Comparison of ENCODE assay signal across 15 cellular contexts in genomic region chr1:117137281-117137680, GRCh38. TPM values are rescaled to one million over a fixed set of nuclear protein-coding genes. Genes with fewer than 3 reads are reported as not detected.
A peak's percentile ranks its signal among the peaks of the same experiment; 100 is the strongest.
DNase-seq lines count a peak whose midpoint lies in the region; ATAC-seq and TF ChIP-seq lines count a peak whose summit lies in the region.
"Had no signal": no experiment of that assay in that cellular context is flagged by ENCODE, and none has a peak within 500 bp of the region (broad histone marks: within the 10 kb centered on the region; RNA-seq: fewer than 3 reads in every experiment).

No MANE protein-coding gene starts in this region.

- H3K27ac ChIP-seq in HUES48 (ENCODE audit: low read depth, low read length) (peak overlapping the region; percentile 85), RWPE1 (no peak overlapping the region)
- H3K27ac ChIP-seq: BLaER1 treated with 17β-estradiol and CSF1 and Interleukin-3, amounts not matched to agents 10 nM and 100 nM; GM23248 had no signal

- TF ChIP-seq CTCF in WTC11 (IDR thresholded peaks at IDR 0.05) (no peak), mesothelial cell of epicardium (IDR thresholded peaks at IDR 0.05; ENCODE audit: unreplicated experiment) (no peak), GM10266 (IDR thresholded peaks at IDR 0.05; ENCODE audit: control insufficient read depth, insufficient read depth, low read depth, missing control alignments) (no peak), RWPE1 (conservative IDR thresholded peaks at IDR 0.05; ENCODE audit: low read depth) (no peak)

- no peaks in the 10 kb centered on the region for H3K36me3 ChIP-seq in HUES48 (ENCODE audit: control insufficient read depth, insufficient read depth, low read length)
- H3K36me3 ChIP-seq: BLaER1 treated with 17β-estradiol and CSF1 and Interleukin-3, amounts not matched to agents 10 nM and 100 nM; HAP-1 had no signal

- peaks cover 48% of the 10 kb centered on the region for H3K4me1 Mint-ChIP-seq in WTC11
- peaks cover 38% of the 10 kb centered on the region for H3K4me1 Mint-ChIP-seq in mesothelial cell of epicardium

- H3K36me3 Mint-ChIP-seq in WTC11 = no peaks in the 10 kb centered on the region
- peaks cover 6% of the 10 kb centered on the region for H3K36me3 Mint-ChIP-seq in mesothelial cell of epicardium
- H3K36me3 Mint-ChIP-seq: CD4-positive, CD25-positive, alpha-beta regulatory T cell had no signal

- H3K4me3 Mint-ChIP-seq in WTC11 = no peak overlapping the region
- H3K4me3 Mint-ChIP-seq in mesothelial cell of epicardium = no peak overlapping the region
- H3K4me3 Mint-ChIP-seq: CD4-positive, CD25-positive, alpha-beta regulatory T cell had no signal

- POLR2A ChIA-PET in WTC11 (lab: Charles Lee) = no interaction called here
- POLR2A ChIA-PET in RWPE1 (lab: Yijun Ruan, JAX; ENCODE audit: low non-redundant PET) = no interaction called here

- ATAC-seq in WTC11 = no peak; the same call in 1 of the 2 replicates

- peak; percentile 71 for DNase-seq in ELF-1 (ENCODE audit: low read depth, low spot score)
- no peak for DNase-seq in WTC11 (ENCODE audit: low spot score)
- no peak for DNase-seq in mesothelial cell of epicardium (ENCODE audit: low spot score in 2 of 2, unreplicated experiment in 2 of 2)
- DNase-seq in activated CD8-positive, alpha-beta memory T cell treated with anti-CD3 and anti-CD28 coated beads, Interleukin-2, amount 50 U/mL, for 4 hours = no peak
- DNase-seq in NCI-H128 (lab: John Stamatoyannopoulos, UW; ENCODE audit: unreplicated experiment) = no peak
- no peak for DNase-seq in GM10266 (ENCODE audit: extremely low spot score)
- DNase-seq in RWPE1 (ENCODE audit: low spot score) = no peak
- DNase-seq: ACHN; Calu3; CD4-positive, CD25-positive, alpha-beta regulatory T cell; DMS 273 treated with DMSO at 0.1 percent for 48 hours; GM23248 had no signal

- H3K9ac ChIP-seq in HUES48 (ENCODE audit: low read depth, low read length) = no peak overlapping the region; the same call in 1 of the 2 replicates
- H3K9ac ChIP-seq: BLaER1 treated with 17β-estradiol and CSF1 and Interleukin-3, amounts not matched to agents 10 nM and 100 nM; GM23248 had no signal

- H3K27ac Mint-ChIP-seq in WTC11 (no peak overlapping the region), mesothelial cell of epicardium (peak overlapping the region; percentile 81)
- H3K27ac Mint-ChIP-seq: CD4-positive, CD25-positive, alpha-beta regulatory T cell had no signal

- no peaks in the 10 kb centered on the region for H3K27me3 ChIP-seq in HUES48 (ENCODE audit: control insufficient read depth, insufficient read depth, low read length)
- H3K27me3 ChIP-seq: BLaER1 treated with 17β-estradiol and CSF1 and Interleukin-3, amounts not matched to agents 10 nM and 100 nM had no signal

- peaks cover 30% of the 10 kb centered on the region for H3K4me1 ChIP-seq in HUES48 (ENCODE audit: control insufficient read depth, insufficient read depth, low read length)
- H3K4me1 ChIP-seq: HAP-1 had no signal

- CTCF ChIA-PET in WTC11 (lab: Charles Lee) = interaction anchor here (1.2 to 5.1 kb wide), 2 partner anchors 9 to 147 kb away, joined by 11 to 26 read pairs; no protein-coding TSS in a partner anchor
- CTCF ChIA-PET in RWPE1 (lab: Yijun Ruan, JAX) = interaction anchor here (1.6 kb wide), 1 partner anchor 9 kb away, joined by 5 read pairs; no protein-coding TSS in a partner anchor

- no peak overlapping the region for H3K4me3 ChIP-seq in HUES48 (ENCODE audit: low read depth, low read length)
- H3K4me3 ChIP-seq: BLaER1 treated with 17β-estradiol and CSF1 and Interleukin-3, amounts not matched to agents 10 nM and 100 nM; GM23248; HAP-1 had no signal

- H3K9me3 Mint-ChIP-seq in WTC11 (no peaks in the 10 kb centered on the region), mesothelial cell of epicardium (no peaks in the 10 kb centered on the region)

- H3K27me3 Mint-ChIP-seq in WTC11 (ENCODE audit: low read depth) (no peaks in the 10 kb centered on the region), mesothelial cell of epicardium (ENCODE audit: low read depth) (no peaks in the 10 kb centered on the region)

- H3K9me3 ChIP-seq in HUES48 (ENCODE audit: control insufficient read depth, insufficient read depth, low read length) = no peaks in the 10 kb centered on the region
- H3K9me3 ChIP-seq: BLaER1 treated with 17β-estradiol and CSF1 and Interleukin-3, amounts not matched to agents 10 nM and 100 nM; HAP-1 had no signal

TF ChIP-seq in WTC11, 78 proteins besides CTCF, POLR2A, EP300 and RAD21:
- TF ChIP-seq NR2C2 (CRISPR knock-in tag; IDR thresholded peaks at IDR 0.05) (no peak), SP1 (CRISPR knock-in tag; conservative IDR thresholded peaks at IDR 0.05) (0 out of 2 replicates have a peak, but pooled peaks have one; percentile 13), IRF1 (CRISPR knock-in tag; IDR thresholded peaks at IDR 0.05) (no peak), AR (CRISPR knock-in tag; IDR thresholded peaks at IDR 0.05) (no peak), ZNF396 (CRISPR knock-in tag; IDR thresholded peaks at IDR 0.05; ENCODE audit: borderline replicate concordance) (no peak), CREM (CRISPR knock-in tag; IDR thresholded peaks at IDR 0.05) (no peak)
TF ChIP-seq in WTC11: peak in this region for 1.

RNA-seq across cellular contexts. Expression of gene TRIM45, which starts 15.7 kb away (rescaled TPM):
- total RNA-seq in WTC11 (2021) (11.8 to 17.7 TPM (median 15.7 TPM) in 3 replicates), mesothelial cell of epicardium (39.1 to 41.5 TPM (median 40.0 TPM) in 3 replicates)
